In genomic region chr3:59930170-59930569, GRCh38 we compare ENCODE assay signal across 27 cellular contexts.
"Had no signal": no experiment of that assay in that cellular context is flagged by ENCODE, and none has a peak within 500 bp of the region (broad histone marks: within the 10 kb centered on the region; RNA-seq: fewer than 3 reads in every experiment).

No MANE protein-coding gene starts in this region.

- H3K27ac Mint-ChIP-seq: immature natural killer cell; mesothelial cell of epicardium; naive B cell; natural killer cell treated with Interleukin-12 subunit alpha and Interleukin-12 subunit beta and Interleukin-15 and Interleukin-18, amount 100 ng/mL, for 72 hours; progenitor cell of endocrine pancreas; stimulated activated naive B cell treated with anti-CD40 and anti-IgM and Interleukin-4, amounts not matched to agents 10 μg/mL and 1 μg/mL and 100 μg/mL, for 72 hours had no signal

- H3K4me1 ChIP-seq: left ventricle myocardium inferior, stomach, testis, thyroid gland, transverse colon, upper lobe of left lung, vagina had no signal

- H3K4me3 ChIP-seq: left ventricle myocardium inferior, lung, ovary, skin epidermis, stomach, testis, thyroid gland, transverse colon, upper lobe of left lung, vagina had no signal

- H3K4me3 Mint-ChIP-seq: immature natural killer cell; mesothelial cell of epicardium; naive B cell; natural killer cell treated with Interleukin-12 subunit alpha and Interleukin-12 subunit beta and Interleukin-15 and Interleukin-18, amount 100 ng/mL, for 72 hours; stimulated activated naive B cell treated with anti-CD40 and anti-IgM and Interleukin-4, amounts not matched to agents 10 μg/mL and 1 μg/mL and 100 μg/mL, for 72 hours had no signal

- H3K36me3 Mint-ChIP-seq: mesothelial cell of epicardium; naive B cell; natural killer cell treated with Interleukin-12 subunit alpha and Interleukin-12 subunit beta and Interleukin-15 and Interleukin-18, amount 100 ng/mL, for 72 hours; stimulated activated naive B cell treated with anti-CD40 and anti-IgM and Interleukin-4, amounts not matched to agents 10 μg/mL and 1 μg/mL and 100 μg/mL, for 72 hours had no signal

- H3K36me3 ChIP-seq: left ventricle myocardium inferior, ovary, stomach, thyroid gland, transverse colon, upper lobe of left lung, vagina had no signal

- H3K27ac ChIP-seq: left ventricle myocardium inferior, ovary, skin epidermis, stomach, testis, thyroid gland, transverse colon, upper lobe of left lung, vagina had no signal

- H3K4me1 Mint-ChIP-seq: immature natural killer cell, naive B cell had no signal

- DNase-seq: hypothalamus; immature natural killer cell; kidney; left colon; left ventricle myocardium inferior; mesendoderm; naive B cell; ovary; right cardiac atrium; stimulated activated CD4-positive, alpha-beta T cell treated with anti-CD3 and anti-CD28 coated beads, Interleukin-12 subunit alpha, Interleukin-12 subunit beta, amount 100 ng/mL, for 4 hours; stimulated activated CD4-positive, alpha-beta T cell treated with anti-CD3 and anti-CD28 coated beads, Interleukin-15, amount 100 ng/mL, for 24 hours; stimulated activated CD4-positive, alpha-beta T cell treated with anti-CD3 and anti-CD28 coated beads, Interleukin-2, amount 100 ng/mL, for 24 hours; stimulated activated CD4-positive, alpha-beta T cell treated with anti-CD3 and anti-CD28 coated beads, Interleukin-4, amount 100 ng/mL, for 1 hour; stimulated activated naive B cell treated with anti-CD40 and anti-IgM and Interleukin-4, amounts not matched to agents 10 μg/mL and 1 μg/mL and 100 μg/mL, for 72 hours; stimulated activated naive CD8-positive, alpha-beta T cell treated with anti-CD3 and anti-CD28 coated beads, Interleukin-15, Interleukin-2, amounts not matched to agents 100 U/mL and 50 U/mL, for 24 hours; stomach; testis; thyroid gland; transverse colon; upper lobe of left lung had no signal

- H3K9me3 Mint-ChIP-seq: immature natural killer cell, mesothelial cell of epicardium had no signal

- H3K27me3 Mint-ChIP-seq: naive B cell; natural killer cell treated with Interleukin-12 subunit alpha and Interleukin-12 subunit beta and Interleukin-15 and Interleukin-18, amount 100 ng/mL, for 72 hours; progenitor cell of endocrine pancreas; stimulated activated naive B cell treated with anti-CD40 and anti-IgM and Interleukin-4, amounts not matched to agents 10 μg/mL and 1 μg/mL and 100 μg/mL, for 72 hours had no signal

- H3K9me3 ChIP-seq: left ventricle myocardium inferior, ovary, stomach, testis, thyroid gland, transverse colon, upper lobe of left lung, vagina had no signal

- H3K27me3 ChIP-seq: ovary, stomach, testis, thyroid gland, transverse colon, upper lobe of left lung, vagina had no signal

- ATAC-seq: left colon; natural killer cell treated with Interleukin-12 subunit alpha and Interleukin-12 subunit beta and Interleukin-15 and Interleukin-18, amount 100 ng/mL, for 72 hours; right cardiac atrium; sciatic nerve; stimulated activated naive B cell treated with anti-CD40 and anti-IgM and Interleukin-4, amounts not matched to agents 10 μg/mL and 1 μg/mL and 100 μg/mL, for 72 hours; stimulated activated naive CD8-positive, alpha-beta T cell treated with anti-CD3 and anti-CD28 coated beads, Interleukin-15, Interleukin-2, amounts not matched to agents 100 U/mL and 50 U/mL, for 24 hours had no signal
